ENCODE assay signal across 8 cellular contexts in the genomic region with DNA sequence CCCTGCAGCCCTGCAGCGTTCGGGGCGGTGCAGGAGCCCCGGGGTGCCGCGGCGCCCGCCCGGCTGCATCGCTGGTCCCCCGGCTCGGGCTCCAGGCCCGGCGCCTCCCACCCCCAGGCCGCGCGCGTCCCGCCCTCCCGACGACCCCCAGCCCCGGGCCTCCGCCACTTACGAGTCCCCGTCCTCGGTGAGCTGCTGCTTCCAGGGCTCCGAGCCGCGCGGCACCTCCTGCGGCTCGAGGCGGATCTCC. TPM values are rescaled to one million over a fixed set of nuclear protein-coding genes. Genes with fewer than 3 reads are reported as not detected.
DNase-seq lines count a peak whose midpoint lies in the region; ATAC-seq and TF ChIP-seq lines count a peak whose summit lies in the region.

No MANE protein-coding gene starts in this region.

- H3K36me3 ChIP-seq in RWPE2 (ENCODE audit: low read depth) (peaks cover 38% of the 10 kb centered on the region), skeletal muscle satellite cell (ENCODE audit: insufficient read depth, low read length) (peaks cover 39% of the 10 kb centered on the region)

- peak; percentile 12 for ATAC-seq in GM21576 (IDR thresholded peaks at IDR 0.05; ENCODE audit: unreplicated experiment)
- ATAC-seq in RWPE2 (ENCODE audit: low read depth), result no peak; the same call in 2 of the 3 replicates

- H3K4me3 ChIP-seq in RWPE2 (ENCODE audit: severe bottlenecking) (peak overlapping the region; percentile 92), fibroblast of mammary gland (ENCODE audit: control insufficient read depth, low read depth, low read length) (peak overlapping the region; percentile 76), skeletal muscle satellite cell (ENCODE audit: low read length) (peak overlapping the region; percentile 97)

- peak overlapping the region; percentile 98 for H3K4me2 ChIP-seq in skeletal muscle satellite cell (ENCODE audit: low read length)

- H3K9ac ChIP-seq in skeletal muscle satellite cell (ENCODE audit: low read depth, low read length), result peak overlapping the region; percentile 99

- TF ChIP-seq CTCF in RWPE2 (IDR thresholded peaks at IDR 0.05; ENCODE audit: poor library complexity, severe bottlenecking), result no peak
- no peak for TF ChIP-seq CTCF in fibroblast of mammary gland (conservative IDR thresholded peaks at IDR 0.05; ENCODE audit: control insufficient read depth, insufficient read depth, low read depth, low read length)

- H3K27ac ChIP-seq in RWPE2 (ENCODE audit: poor library complexity, severe bottlenecking), result peak overlapping the region; percentile 93

- H3K27me3 ChIP-seq in RWPE2 (ENCODE audit: insufficient read depth, poor library complexity, severe bottlenecking) (no peaks in the 10 kb centered on the region), skeletal muscle satellite cell (ENCODE audit: control insufficient read depth, insufficient read depth, low read length) (no peaks in the 10 kb centered on the region)

- H3K4me1 ChIP-seq in RWPE2 (ENCODE audit: insufficient read depth, poor library complexity, severe bottlenecking), result peaks cover 43% of the 10 kb centered on the region
- H3K4me1 ChIP-seq in skeletal muscle satellite cell (ENCODE audit: control insufficient read depth, insufficient read depth, low read length), result peaks cover 46% of the 10 kb centered on the region

- H3K9me3 ChIP-seq in RWPE2 (ENCODE audit: severe bottlenecking) (no peaks in the 10 kb centered on the region), skeletal muscle satellite cell (replicated peaks; ENCODE audit: low read length) (no peaks in the 10 kb centered on the region)

- DNase-seq in RWPE2 (ENCODE audit: low spot score) (no peak), fibroblast of mammary gland (ENCODE audit: low read depth) (no peak), NAMALWA (ENCODE audit: low spot score) (no peak), NOMO-1 treated with dmso at 0.1 percent for 144 hours (lab: John Stamatoyannopoulos, UW; ENCODE audit: unreplicated experiment) (no peak), NCI-H2196 treated with DMSO at 0.1 percent for 48 hours (lab: John Stamatoyannopoulos, UW; ENCODE audit: unreplicated experiment) (no peak)
- no peak for DNase-seq in effector CD4-positive, alpha-beta T cell

RNA-seq across cellular contexts. Expression of gene NFKBIA, which starts 0.4 kb away (rescaled TPM):
- total RNA-seq in skeletal muscle satellite cell (2012; rRNA removed), result 118 and 123 TPM in 2 replicates
